1 cellular context compared by ENCODE assay signal in genomic region chr4:102832105-102832504, GRCh38.
TF ChIP-seq lines count a peak whose summit lies in the region.

No MANE protein-coding gene starts in this region.

TF ChIP-seq in GM23338, 12 proteins besides CTCF, POLR2A, EP300 and RAD21:
- TF ChIP-seq EZH2phosphoT487 (IDR thresholded peaks at IDR 0.05; ENCODE audit: unreplicated experiment): no peak
- no peak for TF ChIP-seq NANOG (IDR thresholded peaks at IDR 0.05; ENCODE audit: borderline replicate concordance)
- TF ChIP-seq EZH2 (IDR thresholded peaks at IDR 0.05; ENCODE audit: low read depth, unreplicated experiment): no peak
- no peak for TF ChIP-seq CREB1 (CRISPR knock-in tag; IDR thresholded peaks at IDR 0.05; ENCODE audit: low read depth)
- no peak for TF ChIP-seq ZNF462 (CRISPR knock-in tag; IDR thresholded peaks at IDR 0.05)
- no peak for TF ChIP-seq REST (IDR thresholded peaks at IDR 0.05; ENCODE audit: unreplicated experiment)
- TF ChIP-seq POLR2AphosphoS5 (IDR thresholded peaks at IDR 0.05; ENCODE audit: low read depth): no peak
- TF ChIP-seq JUNB (IDR thresholded peaks at IDR 0.05; ENCODE audit: unreplicated experiment): no peak
- TF ChIP-seq ETS1 (IDR thresholded peaks at IDR 0.05): no peak
- no peak for TF ChIP-seq ZNF331 (CRISPR knock-in tag; IDR thresholded peaks at IDR 0.05; ENCODE audit: low read depth)
- TF ChIP-seq STAT1 (IDR thresholded peaks at IDR 0.05; ENCODE audit: unreplicated experiment): no peak
- no peak for TF ChIP-seq ZNF114 (CRISPR knock-in tag; IDR thresholded peaks at IDR 0.05)
